22 cellular contexts compared by ENCODE assay signal in genomic region chr14:64826333-64826732, GRCh38. TPM values are rescaled to one million over a fixed set of nuclear protein-coding genes. Genes with fewer than 3 reads are reported as not detected.
DNase-seq lines count a peak whose midpoint lies in the region; TF ChIP-seq lines count a peak whose summit lies in the region.
"Had no signal": no experiment of that assay in that cellular context is flagged by ENCODE, and none has a peak within 500 bp of the region (broad histone marks: within the 10 kb centered on the region; RNA-seq: fewer than 3 reads in every experiment).

No MANE protein-coding gene starts in this region.

- H3K36me3 Mint-ChIP-seq in MCF 10A (ENCODE audit: insufficient read depth, unreplicated experiment), result no peaks in the 10 kb centered on the region
- H3K36me3 Mint-ChIP-seq: CD8-positive, alpha-beta T cell; naive B cell had no signal

- DNase-seq in DMS53 treated with DMSO at 0.1 percent for 48 hours (lab: John Stamatoyannopoulos, UW; ENCODE audit: unreplicated experiment) (peak; percentile 56), GM03348 (ENCODE audit: low spot score) (peak; percentile 28), NOMO-1 (lab: John Stamatoyannopoulos, UW; ENCODE audit: unreplicated experiment in 2 of 2) (peak; percentile 8 to 44), kidney tubule cell (ENCODE audit: low spot score) (peak; percentile 7), T-helper 2 cell (no peak), MCF 10A (ENCODE audit: unreplicated experiment) (no peak)
- no peak for DNase-seq in stimulated activated CD4-positive, alpha-beta T cell treated with anti-CD3 and anti-CD28 coated beads, Interleukin-12 subunit alpha, Interleukin-12 subunit beta, amount 100 ng/mL, for 4 hours
- DNase-seq: activated B cell treated with CpG ODN at 0.5 μM for 24 hours; activated CD4-positive, alpha-beta T cell treated with anti-CD3 and anti-CD28 coated beads, Interleukin-2, amount 50 U/mL, for 48 hours; activated CD8-positive, alpha-beta memory T cell treated with anti-CD3 and anti-CD28 coated beads, Interleukin-2, amount 50 U/mL, for 48 hours; CD8-positive, alpha-beta T cell; DND-41; mesenchymal stem cell; naive B cell; NCI-H1436 treated with DMSO at 0.1 percent for 48 hours; NCI-H82; Peyer's patch; retina; tibial artery had no signal

- BruUV-seq in MCF 10A (replicated peaks; lab: Mats Ljungman, UMichigan), result no TSS peak

- intact Hi-C loops in MCF 10A (cut with micrococcal nuclease), result no loop called here

- peaks cover 17% of the 10 kb centered on the region for H3K4me1 Mint-ChIP-seq in MCF 10A (ENCODE audit: insufficient read depth, unreplicated experiment)

- no peaks in the 10 kb centered on the region for H3K9me3 Mint-ChIP-seq in MCF 10A (ENCODE audit: unreplicated experiment)
- H3K9me3 Mint-ChIP-seq: activated B cell treated with CpG ODN at 0.5 μM for 24 hours; CD8-positive, alpha-beta T cell; GM23338; naive B cell; stimulated activated naive CD8-positive, alpha-beta T cell treated with anti-CD3 and anti-CD28 coated beads, Interleukin-15, Interleukin-2, amounts not matched to agents 100 ng/mL and 50 ng/mL, for 24 hours; T-helper 2 cell treated with Interferon-gamma antibody and Interleukin-4, amounts not matched to agents 5 μg/mL and 100 μg/mL, for 36 hours had no signal

- H3K4me3 Mint-ChIP-seq in MCF 10A (ENCODE audit: unreplicated experiment), result no peak overlapping the region
- H3K4me3 Mint-ChIP-seq: activated B cell treated with CpG ODN at 0.5 μM for 24 hours; CD8-positive, alpha-beta T cell; GM23338; naive B cell; stimulated activated naive CD8-positive, alpha-beta T cell treated with anti-CD3 and anti-CD28 coated beads, Interleukin-15, Interleukin-2, amounts not matched to agents 100 ng/mL and 50 ng/mL, for 24 hours; T-helper 2 cell treated with Interferon-gamma antibody and Interleukin-4, amounts not matched to agents 5 μg/mL and 100 μg/mL, for 36 hours had no signal

- TF ChIP-seq CTCF in MCF 10A (IDR thresholded peaks at IDR 0.05; ENCODE audit: unreplicated experiment), result no peak

- CTCF ChIA-PET in MCF 10A (lab: Yijun Ruan, JAX), result interaction anchor here (0.6 to 13.5 kb wide), 9 partner anchors 20 to 194 kb away, joined by 3 to 235 read pairs (median 4); partner anchors contain the start of gene SPTB

- H3K27me3 Mint-ChIP-seq in MCF 10A (ENCODE audit: insufficient read depth, unreplicated experiment), result peaks cover 12% of the 10 kb centered on the region

- POLR2A ChIA-PET in MCF 10A (lab: Yijun Ruan, JAX), result interaction anchor here (0.5 to 1.1 kb wide), 5 partner anchors 12 to 272 kb away, joined by 3 read pairs; no protein-coding TSS in a partner anchor

- no peak overlapping the region for H3K27ac Mint-ChIP-seq in MCF 10A (ENCODE audit: low read depth, unreplicated experiment)
- H3K27ac Mint-ChIP-seq: activated B cell treated with CpG ODN at 0.5 μM for 24 hours; CD8-positive, alpha-beta T cell; GM23338; naive B cell; stimulated activated naive CD8-positive, alpha-beta T cell treated with anti-CD3 and anti-CD28 coated beads, Interleukin-15, Interleukin-2, amounts not matched to agents 100 ng/mL and 50 ng/mL, for 24 hours; T-helper 2 cell treated with Interferon-gamma antibody and Interleukin-4, amounts not matched to agents 5 μg/mL and 100 μg/mL, for 36 hours had no signal

RNA-seq across cellular contexts. Expression of gene SPTB, which starts 53.4 kb away (rescaled TPM):
- total RNA-seq in MCF 10A (2022), result 1.3 and 2.1 TPM in 2 replicates
- total RNA-seq: CD8-positive, alpha-beta T cell had no signal

Comparison
In these comparisons a context has a peak if more than half of its experiments do, and no peak if none do; other contexts are left out.
1. DNase-seq: peak in DMS53 treated with DMSO at 0.1 percent for 48 hours (single experiment), GM03348 (single experiment), NOMO-1 (2 of 2) and kidney tubule cell (single experiment); none in T-helper 2 cell (0 of 5), MCF 10A (single experiment) and stimulated activated CD4-positive, alpha-beta T cell treated with anti-CD3 and anti-CD28 coated beads, Interleukin-12 subunit alpha, Interleukin-12 subunit beta, amount 100 ng/mL, for 4 hours (single experiment).